Comparison of ENCODE assay signal across 8 cellular contexts in the genomic region with DNA sequence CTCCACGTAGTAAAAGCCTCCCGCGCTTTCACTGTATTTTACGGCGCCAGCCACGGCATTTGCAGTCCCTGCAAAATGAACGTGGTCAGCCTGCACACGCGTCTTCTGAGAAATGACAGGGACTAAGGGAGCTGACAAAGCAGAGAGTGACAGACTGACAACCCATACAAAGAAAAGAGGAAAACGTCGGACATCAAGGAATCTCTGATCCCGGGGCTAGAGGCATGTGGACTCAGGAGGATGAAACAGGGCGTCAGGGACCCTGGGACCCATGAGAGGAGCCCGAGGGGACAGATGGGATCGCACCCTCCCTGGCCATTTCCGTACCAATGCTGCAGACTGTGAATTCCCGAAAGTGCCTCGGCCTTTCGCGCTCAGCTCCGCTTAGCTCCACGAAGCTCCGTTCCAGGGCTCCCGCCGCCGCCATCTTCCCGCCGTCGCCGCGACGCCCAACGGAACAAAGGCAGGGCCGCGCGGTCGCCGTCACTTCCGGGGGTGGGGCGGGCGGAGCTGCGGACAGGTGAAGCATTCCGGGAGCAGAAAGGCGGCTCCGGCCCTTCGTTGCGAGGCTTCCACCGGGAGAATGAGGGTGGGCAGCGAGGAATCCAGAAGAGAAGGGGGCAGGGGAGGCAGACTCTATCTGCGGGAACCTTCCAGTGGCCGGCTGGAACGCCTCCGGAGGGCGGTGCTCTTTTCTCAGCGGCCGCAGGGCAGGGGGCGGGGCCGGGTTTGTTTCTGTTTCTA. TPM values are rescaled to one million over a fixed set of nuclear protein-coding genes. Genes with fewer than 3 reads are reported as not detected.
DNase-seq lines count a peak whose midpoint lies in the region; ATAC-seq, FAIRE-seq and TF ChIP-seq lines count a peak whose summit lies in the region.

A gene with protein sequence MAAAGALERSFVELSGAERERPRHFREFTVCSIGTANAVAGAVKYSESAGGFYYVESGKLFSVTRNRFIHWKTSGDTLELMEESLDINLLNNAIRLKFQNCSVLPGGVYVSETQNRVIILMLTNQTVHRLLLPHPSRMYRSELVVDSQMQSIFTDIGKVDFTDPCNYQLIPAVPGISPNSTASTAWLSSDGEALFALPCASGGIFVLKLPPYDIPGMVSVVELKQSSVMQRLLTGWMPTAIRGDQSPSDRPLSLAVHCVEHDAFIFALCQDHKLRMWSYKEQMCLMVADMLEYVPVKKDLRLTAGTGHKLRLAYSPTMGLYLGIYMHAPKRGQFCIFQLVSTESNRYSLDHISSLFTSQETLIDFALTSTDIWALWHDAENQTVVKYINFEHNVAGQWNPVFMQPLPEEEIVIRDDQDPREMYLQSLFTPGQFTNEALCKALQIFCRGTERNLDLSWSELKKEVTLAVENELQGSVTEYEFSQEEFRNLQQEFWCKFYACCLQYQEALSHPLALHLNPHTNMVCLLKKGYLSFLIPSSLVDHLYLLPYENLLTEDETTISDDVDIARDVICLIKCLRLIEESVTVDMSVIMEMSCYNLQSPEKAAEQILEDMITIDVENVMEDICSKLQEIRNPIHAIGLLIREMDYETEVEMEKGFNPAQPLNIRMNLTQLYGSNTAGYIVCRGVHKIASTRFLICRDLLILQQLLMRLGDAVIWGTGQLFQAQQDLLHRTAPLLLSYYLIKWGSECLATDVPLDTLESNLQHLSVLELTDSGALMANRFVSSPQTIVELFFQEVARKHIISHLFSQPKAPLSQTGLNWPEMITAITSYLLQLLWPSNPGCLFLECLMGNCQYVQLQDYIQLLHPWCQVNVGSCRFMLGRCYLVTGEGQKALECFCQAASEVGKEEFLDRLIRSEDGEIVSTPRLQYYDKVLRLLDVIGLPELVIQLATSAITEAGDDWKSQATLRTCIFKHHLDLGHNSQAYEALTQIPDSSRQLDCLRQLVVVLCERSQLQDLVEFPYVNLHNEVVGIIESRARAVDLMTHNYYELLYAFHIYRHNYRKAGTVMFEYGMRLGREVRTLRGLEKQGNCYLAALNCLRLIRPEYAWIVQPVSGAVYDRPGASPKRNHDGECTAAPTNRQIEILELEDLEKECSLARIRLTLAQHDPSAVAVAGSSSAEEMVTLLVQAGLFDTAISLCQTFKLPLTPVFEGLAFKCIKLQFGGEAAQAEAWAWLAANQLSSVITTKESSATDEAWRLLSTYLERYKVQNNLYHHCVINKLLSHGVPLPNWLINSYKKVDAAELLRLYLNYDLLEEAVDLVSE (N-terminal part only) (minus strand): TSS at position 459 of the 744 bp plus-strand sequence. CDS start 32 bp downstream, at position 427.

- no peaks in the 10 kb centered on the region for H3K9me3 ChIP-seq in HepG2 (ENCODE audit: low read length)

- TF ChIP-seq CTCF in HepG2 (CRISPR knock-in tag; IDR thresholded peaks at IDR 0.05) = no peak

- peak within 1 kb of the TSS; percentile 98 for H3K4me2 ChIP-seq in HepG2 (ENCODE audit: low read depth, low read length)

- under 1% methylated on average over 30 of the region's 58 CpGs for WGBS in HepG2 (ENCODE audit: low lambda C conversion rate)

- H3K79me2 ChIP-seq in HepG2 (ENCODE audit: insufficient read depth, low read length) = peaks cover 45% of the 10 kb centered on the region

- no peak for TF ChIP-seq EP300 in HepG2 (IDR thresholded peaks at IDR 0.05; ENCODE audit: low read depth in 2 of 2, low read length in 2 of 2)
- TF ChIP-seq EP300 in HepG2 (CRISPR knock-in tag; IDR thresholded peaks at IDR 0.05; ENCODE audit: borderline replicate concordance) = no peak; the same call in 1 of the 2 replicates

- no peaks in the 10 kb centered on the region; a peak in 2 of 5 replicates for H3K27me3 ChIP-seq in HepG2 (ENCODE audit: control insufficient read depth in 1 of 2, insufficient read depth in 2 of 2, low read length in 2 of 2)

- H3K4me1 ChIP-seq in HepG2 (ENCODE audit: insufficient read depth, low read length) = peaks cover 58% of the 10 kb centered on the region

- H3K27ac ChIP-seq in HepG2 (ENCODE audit: extremely low read length, insufficient read depth, low read length) = peak within 1 kb of the TSS; percentile 87

- POLR2A ChIA-PET in HepG2 (lab: Yijun Ruan, JAX) = interaction anchor here (0.9 to 1.1 kb wide), 7 partner anchors 8 to 421 kb away, joined by 3 to 5 read pairs (median 3); partner anchors contain the start of gene C1QTNF4

- DNase-seq in Ammon's horn (ENCODE audit: low spot score) (peak; percentile 87), NCI-H69 (lab: John Stamatoyannopoulos, UW) (peak; percentile 88), dermis microvascular lymphatic vessel endothelial cell (ENCODE audit: low read depth in 2 of 2) (peak; percentile 30 to 67), HepG2 (ENCODE audit: low spot score) (peak; percentile 50)
- peak; percentile 93 to 94 for DNase-seq in activated CD4-positive, alpha-beta T cell treated with anti-CD3 and anti-CD28 coated beads, Interleukin-2, amount 50 U/mL, for 48 hours
- DNase-seq in stimulated activated CD4-positive, alpha-beta T cell treated with anti-CD3 and anti-CD28 coated beads, Interleukin-2, amount 100 ng/mL, for 48 hours = peak; percentile 85 to 90

- BruUV-seq in HepG2 (replicated peaks; lab: Mats Ljungman, UMichigan) = no TSS peak

- H3K9ac ChIP-seq in HepG2 (ENCODE audit: insufficient read depth, low read depth, low read length) = peak within 1 kb of the TSS; percentile 97

- no peaks in the 10 kb centered on the region for H4K20me1 ChIP-seq in HepG2 (ENCODE audit: insufficient read depth, low read length)

- H3K4me3 ChIP-seq in HepG2 (replicated peaks in 1 of 3; ENCODE audit: insufficient read depth in 1 of 3, low read depth in 2 of 3, low read length in 3 of 3) = peak within 1 kb of the TSS; percentile 78 to 96 (median 86)

- ATAC-seq in HG03354 (IDR thresholded peaks at IDR 0.05; ENCODE audit: poor library complexity, severe bottlenecking, unreplicated experiment) (peak; percentile 84), HepG2 (peak; percentile 91)

- peak; percentile 93 for TF ChIP-seq POLR2A in GM19193 (IDR thresholded peaks at IDR 0.05; ENCODE audit: extremely low read depth, insufficient read depth, insufficient read length)
- TF ChIP-seq POLR2A in HepG2 (IDR thresholded peaks at IDR 0.05; ENCODE audit: insufficient read depth in 1 of 2, low read depth in 2 of 2, low read length in 2 of 2) = peak; percentile 87 to 94

- no peak for FAIRE-seq in HepG2 (lab: Jason Lieb, UNC)

- no peak for TF ChIP-seq RAD21 in HepG2 (CRISPR knock-in tag; IDR thresholded peaks at IDR 0.05)

- peak within 1 kb of the TSS; percentile 75 for H2AFZ ChIP-seq in HepG2 (ENCODE audit: low read length)

- CTCF ChIA-PET in HepG2 (lab: Yijun Ruan, JAX; ENCODE audit: low intra/inter-chr PET ratio, low total read pairs) = no interaction called here

- in situ Hi-C loops in HepG2 (cut with HindIII; ENCODE audit: extremely low pct_ligation_motif_present, low pct_unique_long_range_greater_than_20kb) = no loop called here

- H3K36me3 ChIP-seq in HepG2 (replicated peaks in 1 of 2; ENCODE audit: control insufficient read depth in 1 of 2, insufficient read depth in 2 of 2, low read length in 2 of 2) = peaks cover 8 to 27% of the 10 kb centered on the region in 2 experiments

- intact Hi-C loops in HepG2 (cut with micrococcal nuclease; ENCODE audit: unreplicated experiment) = no loop called here

TF ChIP-seq in HepG2, 621 proteins besides CTCF, POLR2A, EP300 and RAD21 (continues in another document):
- TF ChIP-seq ZNF430 (CRISPR knock-in tag; IDR thresholded peaks at IDR 0.05) (peak; percentile 67; the same call in 1 of the 2 replicates), ATF5 (CRISPR knock-in tag; IDR thresholded peaks at IDR 0.05; ENCODE audit: low read depth) (no peak), KLF13 (CRISPR knock-in tag; IDR thresholded peaks at IDR 0.05) (peak; percentile 70; the same call in 1 of the 2 replicates), ZNF761 (CRISPR knock-in tag; conservative IDR thresholded peaks at IDR 0.05) (0 out of 2 replicates have a peak, but pooled peaks have one; percentile 24), CEBPG (CRISPR knock-in tag; IDR thresholded peaks at IDR 0.05) (0 out of 2 replicates have a peak, but pooled peaks have one; percentile 7), ZSCAN22 (CRISPR knock-in tag; IDR thresholded peaks at IDR 0.05) (no peak)
- TF ChIP-seq, protein P1, sequence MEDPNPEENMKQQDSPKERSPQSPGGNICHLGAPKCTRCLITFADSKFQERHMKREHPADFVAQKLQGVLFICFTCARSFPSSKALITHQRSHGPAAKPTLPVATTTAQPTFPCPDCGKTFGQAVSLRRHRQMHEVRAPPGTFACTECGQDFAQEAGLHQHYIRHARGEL (CRISPR knock-in tag; IDR thresholded peaks at IDR 0.05) = 0 out of 2 replicates have a peak, but pooled peaks have one; percentile 58

RNA-seq across cellular contexts. Expression of the gene that starts here (rescaled TPM):
- total RNA-seq in dermis microvascular lymphatic vessel endothelial cell (19.9 and 20.4 TPM in 2 replicates), HepG2 (2016; rRNA removed; fragmentation: Illumina TruSeq; extraction: Trizol) (43.5 and 90.2 TPM in 2 replicates)
- total RNA-seq in HepG2 (2016; cell fraction: cytosol; rRNA removed; fragmentation: Illumina TruSeq; extraction: Trizol; ENCODE audit: low read depth) = 8.0 and 9.8 TPM in 2 replicates
- total RNA-seq in HepG2 (2016; cell fraction: insoluble cytoplasmic fraction; rRNA removed; fragmentation: Illumina TruSeq; extraction: Trizol) = 42.4 and 84.6 TPM in 2 replicates
- 13.4 and 16.5 TPM in 2 replicates for total RNA-seq in HepG2 (2016; cell fraction: membrane; rRNA removed; fragmentation: Illumina TruSeq; extraction: Trizol)
- 55.3 and 58.7 TPM in 2 replicates for total RNA-seq in HepG2 (2016; cell fraction: nucleus; rRNA removed; fragmentation: Illumina TruSeq; extraction: Trizol)
- 24.3 and 28.3 TPM in 2 replicates for polyA plus RNA-seq in HepG2 (2011; rRNA removed)
- polyA plus RNA-seq in HepG2 (2011; cell fraction: cytosol; rRNA removed) = 15.2 and 20.7 TPM in 2 replicates
- polyA plus RNA-seq in HepG2 (2011; cell fraction: nucleus; rRNA removed) = 27.7 and 29.3 TPM in 2 replicates
- polyA plus RNA-seq in HepG2 (2012) = 22.7 and 40.1 TPM in 2 replicates
- 2.0 and 2.1 TPM in 2 replicates for polyA plus RNA-seq in HepG2 (2016; cell fraction: cytosol; fragmentation: Illumina TruSeq; extraction: Trizol; ENCODE audit: low read depth)
- polyA plus RNA-seq in HepG2 (2016; cell fraction: insoluble cytoplasmic fraction; fragmentation: Illumina TruSeq; extraction: Trizol; ENCODE audit: low read depth) = 55.7 and 57.3 TPM in 2 replicates
- polyA plus RNA-seq in HepG2 (2016; cell fraction: membrane; fragmentation: Illumina TruSeq; extraction: Trizol; ENCODE audit: low read depth) = 5.2 and 5.8 TPM in 2 replicates
- polyA plus RNA-seq in HepG2 (2016; cell fraction: nucleus; fragmentation: Illumina TruSeq; extraction: Trizol; ENCODE audit: insufficient read depth, low read depth) = 64.5 and 69.5 TPM in 2 replicates
- 58.1 and 287 TPM in 2 replicates for polyA minus RNA-seq in HepG2 (2011; rRNA and poly(A)+ RNA removed; ENCODE audit: low replicate concordance)
- 35.4 and 35.5 TPM in 2 replicates for polyA minus RNA-seq in HepG2 (2011; cell fraction: cytosol; rRNA and poly(A)+ RNA removed)
- 66.2 and 89.3 TPM in 2 replicates for polyA minus RNA-seq in HepG2 (2011; cell fraction: nucleus; rRNA and poly(A)+ RNA removed)

Comparison
In these comparisons a context has a peak if more than half of its experiments do, and no peak if none do; other contexts are left out.
1. Peak in every context shown above with its lines: DNase-seq, ATAC-seq, H3K4me3 ChIP-seq and H3K27ac ChIP-seq.